ENCODE assay signal across 1 cellular context in the genomic region with DNA sequence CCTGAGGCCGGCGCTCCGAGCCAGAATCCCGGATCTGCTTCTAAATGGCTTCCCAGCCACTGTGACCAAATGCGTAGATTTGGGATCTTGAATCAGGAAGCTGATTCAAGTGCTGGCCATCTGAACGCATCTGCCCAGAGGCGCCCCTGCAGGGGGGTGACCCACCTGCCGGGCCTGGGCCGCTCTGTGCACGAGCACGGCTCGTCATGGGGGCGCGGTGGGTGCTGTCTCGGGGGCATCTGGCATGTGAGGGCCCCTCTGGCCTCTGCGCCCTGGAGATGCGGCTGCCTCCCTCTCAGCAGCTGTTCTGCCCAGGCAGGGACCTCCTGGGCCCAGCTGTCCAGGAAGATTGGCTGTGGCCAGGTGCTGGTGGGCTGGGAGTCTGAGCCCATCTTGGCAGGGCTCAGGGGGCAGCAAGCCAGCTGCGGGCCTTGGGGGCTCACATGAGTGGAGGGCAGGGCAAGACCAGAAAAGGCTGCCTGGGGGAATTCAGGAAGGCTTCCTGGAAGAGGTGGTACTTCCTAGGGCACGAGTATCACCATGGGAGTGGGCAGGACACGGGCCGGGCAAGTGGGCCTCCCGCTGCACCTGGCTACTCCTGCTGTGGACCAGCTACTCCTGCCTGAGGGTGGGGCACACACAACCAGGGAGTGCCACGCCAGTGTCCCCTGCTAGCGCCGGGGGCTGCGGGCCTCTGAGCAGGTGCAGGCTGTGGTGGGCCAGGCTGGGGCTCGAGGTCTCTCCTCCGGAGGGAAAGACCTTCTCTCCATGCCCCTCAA.
TF ChIP-seq lines count a peak whose summit lies in the region.

No MANE protein-coding gene starts in this region.

TF ChIP-seq in A549, 52 proteins besides CTCF, POLR2A, EP300 and RAD21:
- TF ChIP-seq HOXA7 (CRISPR knock-in tag; IDR thresholded peaks at IDR 0.05), result no peak
- TF ChIP-seq ZFP36 (IDR thresholded peaks at IDR 0.05; ENCODE audit: borderline replicate concordance, partially characterized antibody), result peak; percentile 50
